Comparison of ENCODE assay signal across 22 cellular contexts in genomic region chr20:11255860-11256259, GRCh38.
DNase-seq lines count a peak whose midpoint lies in the region; ATAC-seq, FAIRE-seq and TF ChIP-seq lines count a peak whose summit lies in the region.
"Had no signal": no experiment of that assay in that cellular context is flagged by ENCODE, and none has a peak within 500 bp of the region (broad histone marks: within the 10 kb centered on the region; RNA-seq: fewer than 3 reads in every experiment).

No MANE protein-coding gene starts in this region.

- FAIRE-seq in RCC 7860 (lab: Jason Lieb, UNC), result peak; percentile 59
- FAIRE-seq: D721Med, G401.6, GM12891 had no signal

- no peaks in the 10 kb centered on the region for H3K4me1 ChIP-seq in suprapubic skin
- H3K4me1 ChIP-seq: A549; BLaER1 treated with 17β-estradiol and CSF1 and Interleukin-3, amounts not matched to agents 10 nM and 100 nM; Caco-2 had no signal

- H3K27me3 ChIP-seq in suprapubic skin, result no peaks in the 10 kb centered on the region
- H3K27me3 ChIP-seq: BLaER1 treated with 17β-estradiol and CSF1 and Interleukin-3, amounts not matched to agents 10 nM and 100 nM had no signal

- TF ChIP-seq CTCF in suprapubic skin (IDR thresholded peaks at IDR 0.05), result no peak

- ATAC-seq in GM18907 (IDR thresholded peaks at IDR 0.05; ENCODE audit: unreplicated experiment), result peak; percentile 51
- peak; percentile 54 for ATAC-seq in HG02610 (IDR thresholded peaks at IDR 0.05; ENCODE audit: unreplicated experiment)
- ATAC-seq: A549; CD8-positive, alpha-beta T cell had no signal

- in situ Hi-C loops in KBM-7 (cut with MboI; ENCODE audit: low pct_unique_long_range_greater_than_20kb, low sequenced_read_pairs), result no loop called here

- no peaks in the 10 kb centered on the region for H3K9me3 ChIP-seq in suprapubic skin

- no peak overlapping the region for H3K27ac ChIP-seq in suprapubic skin
- H3K27ac ChIP-seq: A549; BLaER1 treated with 17β-estradiol and CSF1 and Interleukin-3, amounts not matched to agents 10 nM and 100 nM; C4-2B had no signal

- TF ChIP-seq EP300 in suprapubic skin (IDR thresholded peaks at IDR 0.05), result no peak

- peak; percentile 59 for DNase-seq in RCC 7860 (ENCODE audit: low spot score)
- peak; percentile 40 for DNase-seq in glomerular visceral epithelial cell (ENCODE audit: extremely low spot score)
- DNase-seq in KBM-7, result no peak
- no peak for DNase-seq in suprapubic skin (ENCODE audit: low spot score in 2 of 2)
- DNase-seq in A172 (ENCODE audit: low spot score), result no peak
- DNase-seq in NCI-H526 (lab: John Stamatoyannopoulos, UW), result no peak
- DNase-seq: 8988T; AML-193; Caco-2; Calu3; CD4-positive, alpha-beta T cell; CD8-positive, alpha-beta T cell; DMS79 treated with DMSO at 0.1 percent for 48 hours; GF-D8 had no signal

- H3K36me3 ChIP-seq in suprapubic skin, result no peaks in the 10 kb centered on the region
- H3K36me3 ChIP-seq: BLaER1 treated with 17β-estradiol and CSF1 and Interleukin-3, amounts not matched to agents 10 nM and 100 nM had no signal

- H3K4me3 ChIP-seq in suprapubic skin, result no peak overlapping the region
- H3K4me3 ChIP-seq: A549; BLaER1 treated with 17β-estradiol and CSF1 and Interleukin-3, amounts not matched to agents 10 nM and 100 nM had no signal

- no peak for TF ChIP-seq POLR2A in suprapubic skin (IDR thresholded peaks at IDR 0.05)

Comparison
In these comparisons a context has a peak if more than half of its experiments do, and no peak if none do; other contexts are left out.
1. DNase-seq: peak in RCC 7860 (single experiment) and glomerular visceral epithelial cell (single experiment); none in KBM-7 (single experiment), suprapubic skin (0 of 2), A172 (single experiment) and NCI-H526 (0 of 2).